10 cellular contexts compared by ENCODE assay signal in genomic region chr11:64915366-64915887, GRCh38. TPM values are rescaled to one million over a fixed set of nuclear protein-coding genes. Genes with fewer than 3 reads are reported as not detected.
A peak's percentile ranks its signal among the peaks of the same experiment; 100 is the strongest.
DNase-seq lines count a peak whose midpoint lies in the region; ATAC-seq and TF ChIP-seq lines count a peak whose summit lies in the region.
"Had no signal": no experiment of that assay in that cellular context is flagged by ENCODE, and none has a peak within 500 bp of the region (broad histone marks: within the 10 kb centered on the region; RNA-seq: fewer than 3 reads in every experiment).

No MANE protein-coding gene starts in this region.

- no peak for ATAC-seq in naive thymus-derived CD8-positive, alpha-beta T cell
- ATAC-seq in GM21390 (IDR thresholded peaks at IDR 0.05; ENCODE audit: unreplicated experiment) (no peak), HG03280 (IDR thresholded peaks at IDR 0.05; ENCODE audit: unreplicated experiment) (no peak)

- DNase-seq in AG04450 (ENCODE audit: low read depth, low spot score) (no peak), brain microvascular endothelial cell (no peak), OCI-M2 (lab: John Stamatoyannopoulos, UW; ENCODE audit: unreplicated experiment) (no peak), NCI-H1092 (lab: John Stamatoyannopoulos, UW) (no peak)
- no peak for DNase-seq in naive thymus-derived CD8-positive, alpha-beta T cell
- DNase-seq: activated effector memory CD4-positive, alpha-beta T cell treated with Interleukin-2 at 50 U/mL for 16 hours; NCI-H748 treated with DMSO at 0.1 percent for 48 hours had no signal

- peaks cover 0 to 29% (median 3%) of the 10 kb centered on the region in 3 donors for H3K36me3 Mint-ChIP-seq in naive thymus-derived CD8-positive, alpha-beta T cell

- H3K27me3 ChIP-seq in AG04450 (ENCODE audit: control insufficient read depth, insufficient read depth, low read length) (no peaks in the 10 kb centered on the region), HUES6 (ENCODE audit: control insufficient read depth, insufficient read depth, low read length) (no peaks in the 10 kb centered on the region), brain microvascular endothelial cell (replicated peaks) (no peaks in the 10 kb centered on the region)

- H3K9ac ChIP-seq in HUES6 (ENCODE audit: low read length) = peak overlapping the region; percentile 88

- H3K27ac ChIP-seq in AG04450 (ENCODE audit: low read depth, low read length) (no peak overlapping the region), HUES6 (ENCODE audit: low read depth, low read length) (no peak overlapping the region), brain microvascular endothelial cell (no peak overlapping the region)

- no peak for TF ChIP-seq CTCF in AG04450 (IDR thresholded peaks at IDR 0.05; ENCODE audit: low read depth, low read length)
- TF ChIP-seq CTCF in brain microvascular endothelial cell (IDR thresholded peaks at IDR 0.05; ENCODE audit: low read depth, low read length, missing control alignments) = no peak

- POLR2A ChIA-PET in AG04450 (lab: Yijun Ruan, JAX) = interaction anchor here (0.6 to 1.5 kb wide), 2 partner anchors 95 to 99 kb away, joined by 3 to 4 read pairs; partner anchors contain the start of gene ARL2
- POLR2A ChIA-PET in naive thymus-derived CD8-positive, alpha-beta T cell (lab: Charles Lee) = interaction anchor here (0.6 to 2.7 kb wide), 8 partner anchors 9 to 171 kb away, joined by 3 to 15 read pairs (median 4); partner anchors contain the start of genes MAJIN, PPP2R5B and RASGRP2

- H3K4me1 ChIP-seq in HUES6 (ENCODE audit: control insufficient read depth, insufficient read depth, low read length) = peaks cover 10% of the 10 kb centered on the region

- no peaks in the 10 kb centered on the region for H3K27me3 Mint-ChIP-seq in naive thymus-derived CD8-positive, alpha-beta T cell

- peak overlapping the region in 6 of 10 donors; percentile 93 to 98 (median 96) for H3K27ac Mint-ChIP-seq in naive thymus-derived CD8-positive, alpha-beta T cell

- CTCF ChIA-PET in AG04450 (lab: Charles Lee) = interaction anchor here (0.7 to 1.6 kb wide), 3 partner anchors 21 to 99 kb away, joined by 4 to 7 read pairs (median 4); no protein-coding TSS in a partner anchor

- peak overlapping the region; percentile 86 to 97 (median 90) for H3K4me3 Mint-ChIP-seq in naive thymus-derived CD8-positive, alpha-beta T cell

- H3K4me1 Mint-ChIP-seq in naive thymus-derived CD8-positive, alpha-beta T cell = peaks cover 15 to 36% (median 26%) of the 10 kb centered on the region in 4 donors

- peak overlapping the region; percentile 90 for H3K4me3 ChIP-seq in AG04450 (ENCODE audit: low read depth, low read length)
- H3K4me3 ChIP-seq in HUES6 (ENCODE audit: low read depth, low read length) = peak overlapping the region; percentile 97; the same call in 1 of the 2 replicates
- peak overlapping the region; percentile 91 for H3K4me3 ChIP-seq in brain microvascular endothelial cell (ENCODE audit: low read depth, low read length)

- H3K9me3 ChIP-seq in AG04450 (ENCODE audit: control insufficient read depth, insufficient read depth, low read length) (no peaks in the 10 kb centered on the region; the same call in 1 of the 2 replicates), HUES6 (ENCODE audit: control insufficient read depth, insufficient read depth, low read depth, low read length) (no peaks in the 10 kb centered on the region)

- in situ Hi-C loops in brain microvascular endothelial cell (cut with HindIII; ENCODE audit: low pct_ligation_motif_present, low sequenced_read_pairs) = no loop called here

- H3K9me3 Mint-ChIP-seq in naive thymus-derived CD8-positive, alpha-beta T cell = no peaks in the 10 kb centered on the region

- H3K36me3 ChIP-seq in HUES6 (ENCODE audit: control insufficient read depth, insufficient read depth, low read length) (peaks cover 37% of the 10 kb centered on the region), brain microvascular endothelial cell (replicated peaks) (peaks cover 32% of the 10 kb centered on the region)

RNA-seq across cellular contexts. Expression of gene ATG2A, which starts 1.6 kb away (rescaled TPM):
- polyA plus RNA-seq in AG04450 (2011; rRNA removed) = 3.7 and 5.1 TPM in 2 replicates
- 6.6 and 9.0 TPM in 2 replicates for polyA minus RNA-seq in AG04450 (2011; rRNA and poly(A)+ RNA removed)
- total RNA-seq in naive thymus-derived CD8-positive, alpha-beta T cell = 10 to 100 TPM; 39.5 to 41.4 TPM
- 1 to 10 TPM; 3.4 to 4.2 (median 3.6) TPM for polyA plus RNA-seq in naive thymus-derived CD8-positive, alpha-beta T cell

RNA-seq across cellular contexts. Expression of gene PPP2R5B, which starts 9.1 kb away (rescaled TPM):
- 11.2 and 16.6 TPM in 2 replicates for polyA plus RNA-seq in AG04450 (2011; rRNA removed)
- polyA minus RNA-seq in AG04450 (2011; rRNA and poly(A)+ RNA removed) = 7.7 and 12.2 TPM in 2 replicates
- total RNA-seq in naive thymus-derived CD8-positive, alpha-beta T cell = 10 to 100 TPM; 13.4 to 16.0 TPM
- polyA plus RNA-seq in naive thymus-derived CD8-positive, alpha-beta T cell = 1 to 10 TPM; 4.7 to 6.6 (median 5.3) TPM

RNA-seq across cellular contexts. Expression of gene GPHA2, which starts 20.3 kb away (rescaled TPM):
- not detected in 2 replicates for polyA plus RNA-seq in AG04450 (2011; rRNA removed)
- polyA minus RNA-seq in AG04450 (2011; rRNA and poly(A)+ RNA removed) = not detected in 2 replicates
- under 1 TPM; 0.55 to 0.69 TPM for total RNA-seq in naive thymus-derived CD8-positive, alpha-beta T cell
- not detected for polyA plus RNA-seq in naive thymus-derived CD8-positive, alpha-beta T cell

RNA-seq across cellular contexts. Expression of gene EHD1, which starts 37.0 kb away (rescaled TPM):
- 56.1 and 77.7 TPM in 2 replicates for polyA plus RNA-seq in AG04450 (2011; rRNA removed)
- 98.0 and 147 TPM in 2 replicates for polyA minus RNA-seq in AG04450 (2011; rRNA and poly(A)+ RNA removed)
- total RNA-seq in naive thymus-derived CD8-positive, alpha-beta T cell = 100 to 1,000 TPM; 217 to 226 TPM
- polyA plus RNA-seq in naive thymus-derived CD8-positive, alpha-beta T cell = 100 to 1,000 TPM; 137 to 164 (median 154) TPM

RNA-seq across cellular contexts. Expression of gene MAJIN, which starts 56.5 kb away (rescaled TPM):
- polyA plus RNA-seq in AG04450 (2011; rRNA removed) = not detected in 2 replicates
- polyA minus RNA-seq in AG04450 (2011; rRNA and poly(A)+ RNA removed) = 0.09 TPM in 1 of 2 replicates, not detected in the other
- total RNA-seq in naive thymus-derived CD8-positive, alpha-beta T cell = 1 to 10 TPM; 1.9 to 2.4 TPM
- under 1 TPM in 2 of 3 donors, not detected in 1; 0.48 to 0.84 TPM for polyA plus RNA-seq in naive thymus-derived CD8-positive, alpha-beta T cell
